ENCODE assay signal across 19 cellular contexts in the genomic region with DNA sequence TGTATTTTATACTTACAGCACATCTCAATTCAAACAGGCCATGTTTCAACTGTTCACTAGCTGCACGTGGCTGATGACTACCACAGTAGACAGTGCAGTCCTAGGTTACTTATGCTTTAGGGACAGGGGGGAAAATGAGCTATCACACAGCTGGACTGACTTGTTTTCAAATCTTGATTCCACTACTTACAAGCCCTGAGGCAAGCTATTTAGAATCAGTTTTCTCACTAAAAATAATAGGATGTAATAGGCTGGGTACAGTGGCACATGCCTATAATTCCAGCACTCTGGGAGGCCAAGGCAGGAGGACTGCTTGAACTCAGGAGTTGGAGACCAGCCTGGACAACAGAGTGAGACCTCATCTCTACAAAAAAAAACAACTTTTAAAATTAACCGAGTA.
"Had no signal": no experiment of that assay in that cellular context is flagged by ENCODE, and none has a peak within 500 bp of the region (broad histone marks: within the 10 kb centered on the region; RNA-seq: fewer than 3 reads in every experiment).

No MANE protein-coding gene starts in this region.

- H3K27me3 Mint-ChIP-seq: effector memory CD8-positive, alpha-beta T cell; memory B cell; progenitor cell of endocrine pancreas had no signal

- H3K4me1 Mint-ChIP-seq: nephron progenitor cell had no signal

- H3K4me3 Mint-ChIP-seq: effector memory CD8-positive, alpha-beta T cell; memory B cell; nephron progenitor cell; T-helper 1 cell treated with Interleukin-12 subunit alpha and Interleukin-12 subunit beta and Interleukin-4 antibody, amounts not matched to agents 30 μg/mL and 1 μg/mL, for 36 hours had no signal

- H3K36me3 ChIP-seq: right atrium auricular region had no signal

- ATAC-seq: effector memory CD8-positive, alpha-beta T cell; foreskin keratinocyte; left ventricle myocardium superior had no signal

- DNase-seq: activated CD4-positive, alpha-beta T cell treated with anti-CD3 and anti-CD28 coated beads for 48 hours; dermis blood vessel endothelial cell; effector memory CD8-positive, alpha-beta T cell; foreskin keratinocyte; glutamatergic neuron; hypothalamus; kidney glomerular epithelial cell; left ventricle myocardium superior; nephron progenitor cell; occipital lobe; SIG-M5; stomach; testis had no signal

- H3K4me1 ChIP-seq: testis had no signal

- H3K4me3 ChIP-seq: ascending aorta, right atrium auricular region, smooth muscle cell, stomach, testis had no signal

- H3K27ac ChIP-seq: ascending aorta, foreskin keratinocyte, right atrium auricular region, stomach, testis had no signal

- H3K9me3 Mint-ChIP-seq: effector memory CD8-positive, alpha-beta T cell; memory B cell; T-helper 1 cell treated with Interleukin-12 subunit alpha and Interleukin-12 subunit beta and Interleukin-4 antibody, amounts not matched to agents 30 μg/mL and 1 μg/mL, for 36 hours had no signal

- H3K27ac Mint-ChIP-seq: memory B cell; nephron progenitor cell; progenitor cell of endocrine pancreas; T-helper 1 cell treated with Interleukin-12 subunit alpha and Interleukin-12 subunit beta and Interleukin-4 antibody, amounts not matched to agents 30 μg/mL and 1 μg/mL, for 36 hours had no signal

- H3K9me3 ChIP-seq: ascending aorta, right atrium auricular region, stomach, testis had no signal

- H3K27me3 ChIP-seq: ascending aorta, foreskin keratinocyte, right atrium auricular region, stomach, testis had no signal
